In genomic region chr1:236425031-236425663, GRCh38 we compare ENCODE assay signal across 8 cellular contexts. TPM values are rescaled to one million over a fixed set of nuclear protein-coding genes. Genes with fewer than 3 reads are reported as not detected.
DNase-seq lines count a peak whose midpoint lies in the region; ATAC-seq lines count a peak whose summit lies in the region.

No MANE protein-coding gene starts in this region.

- intact Hi-C loops in sciatic nerve (cut with DNase I), result no loop called here
- intact Hi-C loops in right cardiac atrium (cut with DNase I), result no loop called here

- no peaks in the 10 kb centered on the region for H3K27me3 ChIP-seq in right cardiac atrium (ENCODE audit: control insufficient read depth, insufficient read depth)

- ATAC-seq in GM18907 (IDR thresholded peaks at IDR 0.05; ENCODE audit: unreplicated experiment) (peak; percentile 97), HG02885 (IDR thresholded peaks at IDR 0.05; ENCODE audit: poor library complexity, unreplicated experiment) (peak; percentile 94), sciatic nerve (no peak), right cardiac atrium (no peak)

- DNase-seq in DMS53 treated with DMSO at 0.1 percent for 48 hours (lab: John Stamatoyannopoulos, UW; ENCODE audit: unreplicated experiment) (peak; percentile 12), T-helper 2 cell (peak in 3 of 5 experiments; percentile 9 to 44 (median 10)), anterior cingulate cortex (lab: John Stamatoyannopoulos, UW) (no peak), AG08395 (ENCODE audit: low spot score) (no peak), sciatic nerve (ENCODE audit: low spot score) (no peak), right cardiac atrium (no peak)

- H3K27ac ChIP-seq in right cardiac atrium (ENCODE audit: low read length), result no peak overlapping the region

- H3K4me3 ChIP-seq in right cardiac atrium (ENCODE audit: low read length), result no peak overlapping the region

- H3K9me3 ChIP-seq in right cardiac atrium (ENCODE audit: control insufficient read depth, low read length), result no peaks in the 10 kb centered on the region

- 89% methylated on average over 14 of the region's 14 CpGs for WGBS in right cardiac atrium

- no peaks in the 10 kb centered on the region for H3K4me1 ChIP-seq in right cardiac atrium (ENCODE audit: control insufficient read depth, insufficient read depth, low read length)

RNA-seq across cellular contexts. Expression of gene EDARADD, which starts 31.1 kb away (rescaled TPM):
- total RNA-seq in sciatic nerve (2.2 TPM), right cardiac atrium (under 1 TPM; 0.18 to 0.40 (median 0.31) TPM)
- polyA plus RNA-seq in right cardiac atrium, result 0.11 TPM

Comparison
In these comparisons a context has a peak if more than half of its experiments do, and no peak if none do; other contexts are left out.
1. DNase-seq: peak in DMS53 treated with DMSO at 0.1 percent for 48 hours (single experiment) and T-helper 2 cell (3 of 5); none in anterior cingulate cortex (0 of 58), AG08395 (single experiment), sciatic nerve (single experiment) and right cardiac atrium (0 of 3).
2. ATAC-seq: peak in GM18907 (single experiment) and HG02885 (single experiment); none in sciatic nerve (single experiment) and right cardiac atrium (0 of 2).